ENCODE assay signal across 10 cellular contexts in genomic region chr7:101127460-101128039, GRCh38. TPM values are rescaled to one million over a fixed set of nuclear protein-coding genes. Genes with fewer than 3 reads are reported as not detected.
DNase-seq lines count a peak whose midpoint lies in the region; ATAC-seq and TF ChIP-seq lines count a peak whose summit lies in the region.
"Had no signal": no experiment of that assay in that cellular context is flagged by ENCODE, and none has a peak within 500 bp of the region (broad histone marks: within the 10 kb centered on the region; RNA-seq: fewer than 3 reads in every experiment).

No MANE protein-coding gene starts in this region.

- H3K4me3 Mint-ChIP-seq in neural progenitor cell = peak overlapping the region; percentile 73

- H3K9ac ChIP-seq in neural progenitor cell = no peak overlapping the region

- BruUV-seq in OCI-LY7 (replicated peaks; lab: Mats Ljungman, UMichigan) = no TSS peak

- peaks cover 2% of the 10 kb centered on the region for H3K36me3 Mint-ChIP-seq in neural progenitor cell

- H3F3A ChIP-seq in neural progenitor cell (ENCODE audit: low read depth) = peaks cover 13% of the 10 kb centered on the region

- H3K9me3 Mint-ChIP-seq in neural progenitor cell = peaks cover 10% of the 10 kb centered on the region

- peaks cover 11% of the 10 kb centered on the region for H3K36me3 ChIP-seq in BJ (ENCODE audit: control insufficient read depth, insufficient read depth, low read length)
- H3K36me3 ChIP-seq in OCI-LY7 (ENCODE audit: insufficient read depth, low read length) = no peaks in the 10 kb centered on the region
- no peaks in the 10 kb centered on the region for H3K36me3 ChIP-seq in neural progenitor cell

- no peaks in the 10 kb centered on the region for H3K9me2 ChIP-seq in OCI-LY7 (ENCODE audit: insufficient read depth, low read length)

- H3K4me1 ChIP-seq in OCI-LY7 (ENCODE audit: insufficient read depth, low read length, poor library complexity, severe bottlenecking) (peaks cover 23% of the 10 kb centered on the region), neural progenitor cell (peaks cover 17% of the 10 kb centered on the region)

- peak overlapping the region; percentile 53 for H3K4me2 ChIP-seq in OCI-LY7 (ENCODE audit: low read length)
- H3K4me2 ChIP-seq in neural progenitor cell = peak overlapping the region; percentile 74

- ATAC-seq in GM18907 (IDR thresholded peaks at IDR 0.05; ENCODE audit: unreplicated experiment) = no peak
- ATAC-seq in GM18505 (IDR thresholded peaks at IDR 0.05; ENCODE audit: unreplicated experiment) = no peak
- no peak for ATAC-seq in GM18520 (IDR thresholded peaks at IDR 0.05; ENCODE audit: unreplicated experiment)

- H3K4me3 ChIP-seq in BJ (ENCODE audit: low read depth, low read length) (peak overlapping the region; percentile 63), OCI-LY7 (ENCODE audit: low read depth, low read length, poor library complexity, severe bottlenecking) (no peak overlapping the region), epithelial cell of esophagus (ENCODE audit: low read length) (peak overlapping the region; percentile 74), neural progenitor cell (peak overlapping the region; percentile 26)

- H2AFZ ChIP-seq in OCI-LY7 (ENCODE audit: low read length) (no peak overlapping the region), neural progenitor cell (replicated peaks) (no peak overlapping the region)

- H3K27me3 Mint-ChIP-seq in neural progenitor cell (ENCODE audit: insufficient read depth, low read depth) = peaks cover 16% of the 10 kb centered on the region

- TF ChIP-seq POLR2A in GM18505 (IDR thresholded peaks at IDR 0.05; ENCODE audit: borderline replicate concordance, extremely low read depth, insufficient read depth, insufficient read length) = no peak

- DNase-seq in BJ (ENCODE audit: low read depth) = no peak
- no peak for DNase-seq in OCI-LY7 (ENCODE audit: low spot score)
- no peak for DNase-seq in epithelial cell of esophagus (ENCODE audit: low read depth)
- no peak for DNase-seq in neural progenitor cell (ENCODE audit: low spot score)
- no peak for DNase-seq in NCI-H1930 (lab: John Stamatoyannopoulos, UW)

- H3K4me1 Mint-ChIP-seq in neural progenitor cell = peaks cover 35% of the 10 kb centered on the region

- intact Hi-C loops in OCI-LY7 (cut with micrococcal nuclease; ENCODE audit: unreplicated experiment) = no loop called here

- CTCF ChIA-PET in BJ (lab: Yijun Ruan, JAX) (interaction anchor here (0.6 to 4.3 kb wide), 6 partner anchors 10 to 65 kb away, joined by 3 to 27 read pairs (median 4); partner anchors contain the start of gene TRIM56), OCI-LY7 (lab: Charles Lee; ENCODE audit: unreplicated experiment) (interaction anchor here (0.6 kb wide), 1 partner anchor 180 kb away, joined by 3 read pairs; no protein-coding TSS in a partner anchor)

- POLR2A ChIA-PET in BJ (lab: Charles Lee) (interaction anchor here (0.5 to 2.0 kb wide), 3 partner anchors 10 to 13 kb away, joined by 3 to 20 read pairs (median 6); no protein-coding TSS in a partner anchor), OCI-LY7 (lab: Charles Lee) (no interaction called here)

- H3K27me3 ChIP-seq in BJ (ENCODE audit: control insufficient read depth, insufficient read depth, low read length) = no peaks in the 10 kb centered on the region
- H3K27me3 ChIP-seq in neural progenitor cell = no peaks in the 10 kb centered on the region

- H3K9me3 ChIP-seq in OCI-LY7 (ENCODE audit: low read length) (no peaks in the 10 kb centered on the region), neural progenitor cell (ENCODE audit: low read depth) (no peaks in the 10 kb centered on the region)

- H3K79me2 ChIP-seq in OCI-LY7 (ENCODE audit: insufficient read depth, low read depth, low read length) = no peaks in the 10 kb centered on the region
- no peaks in the 10 kb centered on the region for H3K79me2 ChIP-seq in neural progenitor cell (ENCODE audit: low read depth)

- peak overlapping the region; percentile 38 for H3K27ac Mint-ChIP-seq in neural progenitor cell

- TF ChIP-seq CTCF in BJ (IDR thresholded peaks at IDR 0.05; ENCODE audit: insufficient read depth, low read depth, low read length) (no peak), OCI-LY7 (conservative IDR thresholded peaks at IDR 0.05; ENCODE audit: low read length) (no peak), epithelial cell of esophagus (IDR thresholded peaks at IDR 0.05; ENCODE audit: insufficient read depth, low read depth, low read length, missing control alignments) (no peak), neural progenitor cell (IDR thresholded peaks at IDR 0.05) (no peak)

- H4K20me1 ChIP-seq in OCI-LY7 (ENCODE audit: insufficient read depth, low read length) = no peaks in the 10 kb centered on the region
- no peaks in the 10 kb centered on the region for H4K20me1 ChIP-seq in neural progenitor cell (ENCODE audit: low read depth)

- no peak overlapping the region for H3K27ac ChIP-seq in OCI-LY7 (ENCODE audit: low read depth, low read length, poor library complexity, severe bottlenecking)
- H3K27ac ChIP-seq in neural progenitor cell = no peak overlapping the region

RNA-seq across cellular contexts. Expression of gene SERPINE1, which starts 0.6 kb away (rescaled TPM):
- polyA plus RNA-seq in BJ (2011; rRNA removed) = 1,118 and 1,433 TPM in 2 replicates
- 651 and 1,176 TPM in 2 replicates for polyA minus RNA-seq in BJ (2011; rRNA and poly(A)+ RNA removed)
- not detected in 2 replicates for total RNA-seq in OCI-LY7 (2014; rRNA removed; shearing (Covaris generic))
- total RNA-seq in OCI-LY7 (2022) (0.30 and 0.42 TPM in 2 replicates), neural progenitor cell (ENCODE audit: low replicate concordance) (0.03 TPM in 1 of 2 replicates, not detected in the other)
- total RNA-seq: SK-MEL-5 had no signal

RNA-seq across cellular contexts. Expression of gene AP1S1, which starts 26.7 kb away (rescaled TPM):
- polyA plus RNA-seq in BJ (2011; rRNA removed) = 186 and 270 TPM in 2 replicates
- polyA minus RNA-seq in BJ (2011; rRNA and poly(A)+ RNA removed) = 30.8 and 56.0 TPM in 2 replicates
- total RNA-seq in OCI-LY7 (2014; rRNA removed; shearing (Covaris generic)) = 57.9 and 88.0 TPM in 2 replicates
- total RNA-seq in OCI-LY7 (2022) = 58.3 and 67.3 TPM in 2 replicates
- 74.4 and 94.2 TPM in 2 replicates for total RNA-seq in neural progenitor cell (ENCODE audit: low replicate concordance)

RNA-seq across cellular contexts. Expression of gene VGF, which starts 37.8 kb away (rescaled TPM):
- polyA plus RNA-seq in BJ (2011; rRNA removed) = 0.04 TPM in 1 of 2 replicates, not detected in the other
- polyA minus RNA-seq in BJ (2011; rRNA and poly(A)+ RNA removed) = not detected in 2 replicates
- not detected in 2 replicates for total RNA-seq in OCI-LY7 (2014; rRNA removed; shearing (Covaris generic))
- total RNA-seq in OCI-LY7 (2022) (1.5 TPM in 2 replicates), neural progenitor cell (ENCODE audit: low replicate concordance) (0.65 and 1.6 TPM in 2 replicates)
- total RNA-seq: lung microvascular endothelial cell had no signal

RNA-seq across cellular contexts. Expression of gene TRIM56, which starts 42.3 kb away (rescaled TPM):
- polyA plus RNA-seq in BJ (2011; rRNA removed) = 3.2 and 4.9 TPM in 2 replicates
- polyA minus RNA-seq in BJ (2011; rRNA and poly(A)+ RNA removed) = 6.1 and 9.2 TPM in 2 replicates
- 15.6 and 16.7 TPM in 2 replicates for total RNA-seq in OCI-LY7 (2014; rRNA removed; shearing (Covaris generic))
- total RNA-seq in OCI-LY7 (2022) (47.3 and 51.9 TPM in 2 replicates), neural progenitor cell (ENCODE audit: low replicate concordance) (1.4 and 2.3 TPM in 2 replicates)

RNA-seq across cellular contexts. Expression of gene NAT16, which starts 52.5 kb away (rescaled TPM):
- 0.02 TPM in 1 of 2 replicates, not detected in the other for polyA plus RNA-seq in BJ (2011; rRNA removed)
- not detected in 2 replicates for polyA minus RNA-seq in BJ (2011; rRNA and poly(A)+ RNA removed)
- 0.22 TPM in 1 of 2 replicates, not detected in the other for total RNA-seq in OCI-LY7 (2014; rRNA removed; shearing (Covaris generic))
- not detected in 2 replicates for total RNA-seq in OCI-LY7 (2022)
- 0.28 TPM in 1 of 2 replicates, not detected in the other for total RNA-seq in neural progenitor cell (ENCODE audit: low replicate concordance)
- total RNA-seq: lung microvascular endothelial cell had no signal
